ENCODE assay signal across 2 cellular contexts in the genomic region with DNA sequence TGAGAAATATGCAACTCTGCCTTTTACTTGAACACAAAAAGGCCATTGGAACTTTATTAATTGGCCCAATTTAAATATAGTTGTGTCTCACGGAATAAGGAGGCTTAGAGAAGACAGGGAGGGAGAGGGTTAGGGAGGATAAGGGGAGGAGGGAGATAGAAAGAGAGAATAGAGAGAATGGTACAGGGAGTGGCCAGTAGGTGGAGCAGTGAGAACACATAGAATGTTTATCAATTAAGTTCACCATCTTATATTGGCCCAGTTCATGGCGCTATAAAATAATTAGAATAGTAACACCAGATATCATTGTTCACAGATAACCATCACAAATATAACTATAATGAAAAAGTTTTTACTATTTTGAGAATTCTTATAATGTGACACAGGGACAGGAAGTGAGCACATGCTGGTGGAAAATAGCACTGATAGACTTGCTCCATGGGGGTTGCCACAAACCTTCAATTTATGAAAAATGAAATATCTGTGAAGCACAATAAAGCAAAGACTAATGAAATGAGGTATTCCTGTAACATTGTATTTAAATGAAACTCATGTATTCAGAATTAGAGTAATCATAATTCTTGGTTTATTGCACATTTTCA.
TF ChIP-seq lines count a peak whose summit lies in the region.

No MANE protein-coding gene starts in this region.

TF ChIP-seq in GM23338, 12 proteins besides CTCF, POLR2A, EP300 and RAD21 (continues in another document):
- TF ChIP-seq, protein P1, sequence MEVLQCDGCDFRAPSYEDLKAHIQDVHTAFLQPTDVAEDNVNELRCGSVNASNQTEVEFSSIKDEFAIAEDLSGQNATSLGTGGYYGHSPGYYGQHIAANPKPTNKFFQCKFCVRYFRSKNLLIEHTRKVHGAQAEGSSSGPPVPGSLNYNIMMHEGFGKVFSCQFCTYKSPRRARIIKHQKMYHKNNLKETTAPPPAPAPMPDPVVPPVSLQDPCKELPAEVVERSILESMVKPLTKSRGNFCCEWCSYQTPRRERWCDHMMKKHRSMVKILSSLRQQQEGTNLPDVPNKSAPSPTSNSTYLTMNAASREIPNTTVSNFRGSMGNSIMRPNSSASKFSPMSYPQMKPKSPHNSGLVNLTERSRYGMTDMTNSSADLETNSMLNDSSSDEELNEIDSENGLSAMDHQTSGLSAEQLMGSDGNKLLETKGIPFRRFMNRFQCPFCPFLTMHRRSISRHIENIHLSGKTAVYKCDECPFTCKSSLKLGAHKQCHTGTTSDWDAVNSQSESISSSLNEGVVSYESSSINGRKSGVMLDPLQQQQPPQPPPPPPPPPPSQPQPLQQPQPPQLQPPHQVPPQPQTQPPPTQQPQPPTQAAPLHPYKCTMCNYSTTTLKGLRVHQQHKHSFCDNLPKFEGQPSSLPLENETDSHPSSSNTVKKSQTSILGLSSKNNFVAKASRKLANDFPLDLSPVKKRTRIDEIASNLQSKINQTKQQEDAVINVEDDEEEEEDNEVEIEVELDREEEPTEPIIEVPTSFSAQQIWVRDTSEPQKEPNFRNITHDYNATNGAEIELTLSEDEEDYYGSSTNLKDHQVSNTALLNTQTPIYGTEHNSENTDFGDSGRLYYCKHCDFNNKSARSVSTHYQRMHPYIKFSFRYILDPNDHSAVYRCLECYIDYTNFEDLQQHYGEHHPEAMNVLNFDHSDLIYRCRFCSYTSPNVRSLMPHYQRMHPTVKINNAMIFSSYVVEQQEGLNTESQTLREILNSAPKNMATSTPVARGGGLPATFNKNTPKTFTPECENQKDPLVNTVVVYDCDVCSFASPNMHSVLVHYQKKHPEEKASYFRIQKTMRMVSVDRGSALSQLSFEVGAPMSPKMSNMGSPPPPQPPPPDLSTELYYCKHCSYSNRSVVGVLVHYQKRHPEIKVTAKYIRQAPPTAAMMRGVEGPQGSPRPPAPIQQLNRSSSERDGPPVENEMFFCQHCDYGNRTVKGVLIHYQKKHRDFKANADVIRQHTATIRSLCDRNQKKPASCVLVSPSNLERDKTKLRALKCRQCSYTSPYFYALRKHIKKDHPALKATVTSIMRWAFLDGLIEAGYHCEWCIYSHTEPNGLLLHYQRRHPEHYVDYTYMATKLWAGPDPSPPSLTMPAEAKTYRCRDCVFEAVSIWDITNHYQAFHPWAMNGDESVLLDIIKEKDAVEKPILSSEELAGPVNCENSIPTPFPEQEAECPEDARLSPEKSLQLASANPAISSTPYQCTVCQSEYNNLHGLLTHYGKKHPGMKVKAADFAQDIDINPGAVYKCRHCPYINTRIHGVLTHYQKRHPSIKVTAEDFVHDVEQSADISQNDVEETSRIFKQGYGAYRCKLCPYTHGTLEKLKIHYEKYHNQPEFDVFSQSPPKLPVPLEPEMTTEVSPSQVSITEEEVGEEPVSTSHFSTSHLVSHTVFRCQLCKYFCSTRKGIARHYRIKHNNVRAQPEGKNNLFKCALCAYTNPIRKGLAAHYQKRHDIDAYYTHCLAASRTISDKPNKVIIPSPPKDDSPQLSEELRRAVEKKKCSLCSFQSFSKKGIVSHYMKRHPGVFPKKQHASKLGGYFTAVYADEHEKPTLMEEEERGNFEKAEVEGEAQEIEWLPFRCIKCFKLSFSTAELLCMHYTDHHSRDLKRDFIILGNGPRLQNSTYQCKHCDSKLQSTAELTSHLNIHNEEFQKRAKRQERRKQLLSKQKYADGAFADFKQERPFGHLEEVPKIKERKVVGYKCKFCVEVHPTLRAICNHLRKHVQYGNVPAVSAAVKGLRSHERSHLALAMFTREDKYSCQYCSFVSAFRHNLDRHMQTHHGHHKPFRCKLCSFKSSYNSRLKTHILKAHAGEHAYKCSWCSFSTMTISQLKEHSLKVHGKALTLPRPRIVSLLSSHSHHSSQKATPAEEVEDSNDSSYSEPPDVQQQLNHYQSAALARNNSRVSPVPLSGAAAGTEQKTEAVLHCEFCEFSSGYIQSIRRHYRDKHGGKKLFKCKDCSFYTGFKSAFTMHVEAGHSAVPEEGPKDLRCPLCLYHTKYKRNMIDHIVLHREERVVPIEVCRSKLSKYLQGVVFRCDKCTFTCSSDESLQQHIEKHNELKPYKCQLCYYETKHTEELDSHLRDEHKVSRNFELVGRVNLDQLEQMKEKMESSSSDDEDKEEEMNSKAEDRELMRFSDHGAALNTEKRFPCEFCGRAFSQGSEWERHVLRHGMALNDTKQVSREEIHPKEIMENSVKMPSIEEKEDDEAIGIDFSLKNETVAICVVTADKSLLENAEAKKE (CRISPR knock-in tag; IDR thresholded peaks at IDR 0.05) = no peak
- TF ChIP-seq, protein P2, sequence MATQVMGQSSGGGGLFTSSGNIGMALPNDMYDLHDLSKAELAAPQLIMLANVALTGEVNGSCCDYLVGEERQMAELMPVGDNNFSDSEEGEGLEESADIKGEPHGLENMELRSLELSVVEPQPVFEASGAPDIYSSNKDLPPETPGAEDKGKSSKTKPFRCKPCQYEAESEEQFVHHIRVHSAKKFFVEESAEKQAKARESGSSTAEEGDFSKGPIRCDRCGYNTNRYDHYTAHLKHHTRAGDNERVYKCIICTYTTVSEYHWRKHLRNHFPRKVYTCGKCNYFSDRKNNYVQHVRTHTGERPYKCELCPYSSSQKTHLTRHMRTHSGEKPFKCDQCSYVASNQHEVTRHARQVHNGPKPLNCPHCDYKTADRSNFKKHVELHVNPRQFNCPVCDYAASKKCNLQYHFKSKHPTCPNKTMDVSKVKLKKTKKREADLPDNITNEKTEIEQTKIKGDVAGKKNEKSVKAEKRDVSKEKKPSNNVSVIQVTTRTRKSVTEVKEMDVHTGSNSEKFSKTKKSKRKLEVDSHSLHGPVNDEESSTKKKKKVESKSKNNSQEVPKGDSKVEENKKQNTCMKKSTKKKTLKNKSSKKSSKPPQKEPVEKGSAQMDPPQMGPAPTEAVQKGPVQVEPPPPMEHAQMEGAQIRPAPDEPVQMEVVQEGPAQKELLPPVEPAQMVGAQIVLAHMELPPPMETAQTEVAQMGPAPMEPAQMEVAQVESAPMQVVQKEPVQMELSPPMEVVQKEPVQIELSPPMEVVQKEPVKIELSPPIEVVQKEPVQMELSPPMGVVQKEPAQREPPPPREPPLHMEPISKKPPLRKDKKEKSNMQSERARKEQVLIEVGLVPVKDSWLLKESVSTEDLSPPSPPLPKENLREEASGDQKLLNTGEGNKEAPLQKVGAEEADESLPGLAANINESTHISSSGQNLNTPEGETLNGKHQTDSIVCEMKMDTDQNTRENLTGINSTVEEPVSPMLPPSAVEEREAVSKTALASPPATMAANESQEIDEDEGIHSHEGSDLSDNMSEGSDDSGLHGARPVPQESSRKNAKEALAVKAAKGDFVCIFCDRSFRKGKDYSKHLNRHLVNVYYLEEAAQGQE (IDR thresholded peaks at IDR 0.05; ENCODE audit: unreplicated experiment) = no peak
- no peak for TF ChIP-seq STAT1 (IDR thresholded peaks at IDR 0.05; ENCODE audit: unreplicated experiment)
- TF ChIP-seq, protein P3, sequence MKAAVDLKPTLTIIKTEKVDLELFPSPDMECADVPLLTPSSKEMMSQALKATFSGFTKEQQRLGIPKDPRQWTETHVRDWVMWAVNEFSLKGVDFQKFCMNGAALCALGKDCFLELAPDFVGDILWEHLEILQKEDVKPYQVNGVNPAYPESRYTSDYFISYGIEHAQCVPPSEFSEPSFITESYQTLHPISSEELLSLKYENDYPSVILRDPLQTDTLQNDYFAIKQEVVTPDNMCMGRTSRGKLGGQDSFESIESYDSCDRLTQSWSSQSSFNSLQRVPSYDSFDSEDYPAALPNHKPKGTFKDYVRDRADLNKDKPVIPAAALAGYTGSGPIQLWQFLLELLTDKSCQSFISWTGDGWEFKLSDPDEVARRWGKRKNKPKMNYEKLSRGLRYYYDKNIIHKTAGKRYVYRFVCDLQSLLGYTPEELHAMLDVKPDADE (IDR thresholded peaks at IDR 0.05) = no peak
- no peak for TF ChIP-seq CREB1 (CRISPR knock-in tag; IDR thresholded peaks at IDR 0.05; ENCODE audit: low read depth)
- no peak for TF ChIP-seq POLR2AphosphoS5 (IDR thresholded peaks at IDR 0.05; ENCODE audit: low read depth)
- TF ChIP-seq ZNF331 (CRISPR knock-in tag; IDR thresholded peaks at IDR 0.05; ENCODE audit: low read depth) = no peak
- TF ChIP-seq EZH2phosphoT487 (IDR thresholded peaks at IDR 0.05; ENCODE audit: unreplicated experiment) = no peak
- TF ChIP-seq ZNF114 (CRISPR knock-in tag; IDR thresholded peaks at IDR 0.05) = no peak

TF ChIP-seq in IMR-90, 13 proteins besides CTCF, POLR2A, EP300 and RAD21:
- TF ChIP-seq MAZ (IDR thresholded peaks at IDR 0.05; ENCODE audit: borderline replicate concordance, low read depth, low read length) (no peak), RFX5 (IDR thresholded peaks at IDR 0.05; ENCODE audit: low read depth, low read length) (no peak), MAFK (IDR thresholded peaks at IDR 0.05; ENCODE audit: low read depth, low read length) (no peak), BHLHE40 (IDR thresholded peaks at IDR 0.05; ENCODE audit: low read depth, low read length) (no peak), FOS (IDR thresholded peaks at IDR 0.05; ENCODE audit: low read depth, low read length) (no peak), SMC3 (IDR thresholded peaks at IDR 0.05; ENCODE audit: low read depth, low read length) (peak; percentile 42), CHD1 (IDR thresholded peaks at IDR 0.05; ENCODE audit: low read depth, low read length) (no peak)
TF ChIP-seq in IMR-90: peak in this region for 1.
